In the genomic region with DNA sequence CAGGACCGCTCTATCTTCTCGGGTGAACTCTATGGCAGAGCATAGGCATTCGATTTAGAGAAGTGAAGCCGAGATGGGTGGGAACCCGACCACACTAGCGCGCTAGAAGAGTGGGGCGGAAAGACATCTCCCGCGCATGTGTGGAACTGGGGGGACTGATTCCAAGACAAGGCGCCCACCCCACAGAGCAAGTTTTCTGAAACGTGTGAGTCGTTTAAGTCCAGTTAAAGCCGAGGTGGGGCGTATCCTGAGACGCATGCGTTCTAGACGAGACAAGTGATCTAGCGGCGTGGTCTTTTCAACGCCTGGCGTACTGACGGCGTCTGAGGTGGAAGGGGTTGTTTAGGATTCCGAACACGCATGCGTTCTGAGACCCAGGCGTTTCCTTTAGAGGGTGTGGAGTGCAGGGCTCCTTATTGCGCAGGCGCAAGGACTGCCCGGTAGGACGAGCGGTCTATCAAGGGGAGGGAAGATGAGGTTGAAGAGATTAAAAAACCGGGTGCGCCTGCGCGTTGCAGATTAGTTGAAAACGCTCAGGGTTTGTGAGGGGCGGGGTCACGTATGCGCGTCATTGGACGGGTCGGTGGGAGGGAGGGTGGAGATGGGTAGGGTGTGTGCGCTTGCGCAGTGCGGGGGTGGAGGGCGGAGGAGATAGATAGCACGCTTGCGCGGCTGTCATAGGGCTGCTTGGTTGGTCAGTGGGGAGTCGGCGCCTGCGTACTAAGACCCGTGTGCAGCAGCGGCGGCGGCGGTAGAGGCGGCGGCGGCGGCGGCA, we compare ENCODE assay signal across 1 cellular context.
TF ChIP-seq lines count a peak whose summit lies in the region.

A gene (plus strand): TSS at position 718 of the 775 bp plus-strand sequence. CDS start 2,008 bp downstream, outside the sequence.

TF ChIP-seq in H1, 55 proteins besides CTCF, POLR2A, EP300 and RAD21:
- TF ChIP-seq TAF1 (IDR thresholded peaks at IDR 0.05; ENCODE audit: low read depth, low read length), result peak; percentile 76
- no peak for TF ChIP-seq BCL11A (IDR thresholded peaks at IDR 0.05; ENCODE audit: low read depth in 2 of 2, low read length in 2 of 2)
- TF ChIP-seq, protein P1, sequence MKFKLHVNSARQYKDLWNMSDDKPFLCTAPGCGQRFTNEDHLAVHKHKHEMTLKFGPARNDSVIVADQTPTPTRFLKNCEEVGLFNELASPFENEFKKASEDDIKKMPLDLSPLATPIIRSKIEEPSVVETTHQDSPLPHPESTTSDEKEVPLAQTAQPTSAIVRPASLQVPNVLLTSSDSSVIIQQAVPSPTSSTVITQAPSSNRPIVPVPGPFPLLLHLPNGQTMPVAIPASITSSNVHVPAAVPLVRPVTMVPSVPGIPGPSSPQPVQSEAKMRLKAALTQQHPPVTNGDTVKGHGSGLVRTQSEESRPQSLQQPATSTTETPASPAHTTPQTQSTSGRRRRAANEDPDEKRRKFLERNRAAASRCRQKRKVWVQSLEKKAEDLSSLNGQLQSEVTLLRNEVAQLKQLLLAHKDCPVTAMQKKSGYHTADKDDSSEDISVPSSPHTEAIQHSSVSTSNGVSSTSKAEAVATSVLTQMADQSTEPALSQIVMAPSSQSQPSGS (IDR thresholded peaks at IDR 0.05; ENCODE audit: low read length), result 0 out of 2 replicates have a peak, but pooled peaks have one; percentile 33
- no peak for TF ChIP-seq SRF (IDR thresholded peaks at IDR 0.05; ENCODE audit: low read depth, low read length)
- TF ChIP-seq CBX5 (IDR thresholded peaks at IDR 0.05; ENCODE audit: low read depth, low read length), result no peak
- TF ChIP-seq GTF2F1 (IDR thresholded peaks at IDR 0.05; ENCODE audit: borderline replicate concordance, low read depth, low read length), result no peak
- no peak for TF ChIP-seq RNF2 (IDR thresholded peaks at IDR 0.05; ENCODE audit: borderline replicate concordance, low read depth, low read length, missing control alignments, poor library complexity, severe bottlenecking)
- no peak for TF ChIP-seq MAFK (IDR thresholded peaks at IDR 0.05; ENCODE audit: low read depth, low read length)
- TF ChIP-seq EGR1 (IDR thresholded peaks at IDR 0.05; ENCODE audit: borderline replicate concordance, low read depth, low read length), result peak; percentile 100
- peak; percentile 74 to 92; a peak in 2 of 4 replicates for TF ChIP-seq HDAC2 (IDR thresholded peaks at IDR 0.05; ENCODE audit: borderline replicate concordance in 1 of 2, low read depth in 2 of 2, low read length in 2 of 2)
- no peak for TF ChIP-seq GABPA (IDR thresholded peaks at IDR 0.05; ENCODE audit: borderline replicate concordance, insufficient read depth, low read length)
- TF ChIP-seq ZNF274 (IDR thresholded peaks at IDR 0.05; ENCODE audit: borderline replicate concordance, extremely low read depth, low read length), result no peak
- peak; percentile 85 for TF ChIP-seq POLR2AphosphoS5 (IDR thresholded peaks at IDR 0.05; ENCODE audit: low read depth, low read length)
- TF ChIP-seq, protein P2, sequence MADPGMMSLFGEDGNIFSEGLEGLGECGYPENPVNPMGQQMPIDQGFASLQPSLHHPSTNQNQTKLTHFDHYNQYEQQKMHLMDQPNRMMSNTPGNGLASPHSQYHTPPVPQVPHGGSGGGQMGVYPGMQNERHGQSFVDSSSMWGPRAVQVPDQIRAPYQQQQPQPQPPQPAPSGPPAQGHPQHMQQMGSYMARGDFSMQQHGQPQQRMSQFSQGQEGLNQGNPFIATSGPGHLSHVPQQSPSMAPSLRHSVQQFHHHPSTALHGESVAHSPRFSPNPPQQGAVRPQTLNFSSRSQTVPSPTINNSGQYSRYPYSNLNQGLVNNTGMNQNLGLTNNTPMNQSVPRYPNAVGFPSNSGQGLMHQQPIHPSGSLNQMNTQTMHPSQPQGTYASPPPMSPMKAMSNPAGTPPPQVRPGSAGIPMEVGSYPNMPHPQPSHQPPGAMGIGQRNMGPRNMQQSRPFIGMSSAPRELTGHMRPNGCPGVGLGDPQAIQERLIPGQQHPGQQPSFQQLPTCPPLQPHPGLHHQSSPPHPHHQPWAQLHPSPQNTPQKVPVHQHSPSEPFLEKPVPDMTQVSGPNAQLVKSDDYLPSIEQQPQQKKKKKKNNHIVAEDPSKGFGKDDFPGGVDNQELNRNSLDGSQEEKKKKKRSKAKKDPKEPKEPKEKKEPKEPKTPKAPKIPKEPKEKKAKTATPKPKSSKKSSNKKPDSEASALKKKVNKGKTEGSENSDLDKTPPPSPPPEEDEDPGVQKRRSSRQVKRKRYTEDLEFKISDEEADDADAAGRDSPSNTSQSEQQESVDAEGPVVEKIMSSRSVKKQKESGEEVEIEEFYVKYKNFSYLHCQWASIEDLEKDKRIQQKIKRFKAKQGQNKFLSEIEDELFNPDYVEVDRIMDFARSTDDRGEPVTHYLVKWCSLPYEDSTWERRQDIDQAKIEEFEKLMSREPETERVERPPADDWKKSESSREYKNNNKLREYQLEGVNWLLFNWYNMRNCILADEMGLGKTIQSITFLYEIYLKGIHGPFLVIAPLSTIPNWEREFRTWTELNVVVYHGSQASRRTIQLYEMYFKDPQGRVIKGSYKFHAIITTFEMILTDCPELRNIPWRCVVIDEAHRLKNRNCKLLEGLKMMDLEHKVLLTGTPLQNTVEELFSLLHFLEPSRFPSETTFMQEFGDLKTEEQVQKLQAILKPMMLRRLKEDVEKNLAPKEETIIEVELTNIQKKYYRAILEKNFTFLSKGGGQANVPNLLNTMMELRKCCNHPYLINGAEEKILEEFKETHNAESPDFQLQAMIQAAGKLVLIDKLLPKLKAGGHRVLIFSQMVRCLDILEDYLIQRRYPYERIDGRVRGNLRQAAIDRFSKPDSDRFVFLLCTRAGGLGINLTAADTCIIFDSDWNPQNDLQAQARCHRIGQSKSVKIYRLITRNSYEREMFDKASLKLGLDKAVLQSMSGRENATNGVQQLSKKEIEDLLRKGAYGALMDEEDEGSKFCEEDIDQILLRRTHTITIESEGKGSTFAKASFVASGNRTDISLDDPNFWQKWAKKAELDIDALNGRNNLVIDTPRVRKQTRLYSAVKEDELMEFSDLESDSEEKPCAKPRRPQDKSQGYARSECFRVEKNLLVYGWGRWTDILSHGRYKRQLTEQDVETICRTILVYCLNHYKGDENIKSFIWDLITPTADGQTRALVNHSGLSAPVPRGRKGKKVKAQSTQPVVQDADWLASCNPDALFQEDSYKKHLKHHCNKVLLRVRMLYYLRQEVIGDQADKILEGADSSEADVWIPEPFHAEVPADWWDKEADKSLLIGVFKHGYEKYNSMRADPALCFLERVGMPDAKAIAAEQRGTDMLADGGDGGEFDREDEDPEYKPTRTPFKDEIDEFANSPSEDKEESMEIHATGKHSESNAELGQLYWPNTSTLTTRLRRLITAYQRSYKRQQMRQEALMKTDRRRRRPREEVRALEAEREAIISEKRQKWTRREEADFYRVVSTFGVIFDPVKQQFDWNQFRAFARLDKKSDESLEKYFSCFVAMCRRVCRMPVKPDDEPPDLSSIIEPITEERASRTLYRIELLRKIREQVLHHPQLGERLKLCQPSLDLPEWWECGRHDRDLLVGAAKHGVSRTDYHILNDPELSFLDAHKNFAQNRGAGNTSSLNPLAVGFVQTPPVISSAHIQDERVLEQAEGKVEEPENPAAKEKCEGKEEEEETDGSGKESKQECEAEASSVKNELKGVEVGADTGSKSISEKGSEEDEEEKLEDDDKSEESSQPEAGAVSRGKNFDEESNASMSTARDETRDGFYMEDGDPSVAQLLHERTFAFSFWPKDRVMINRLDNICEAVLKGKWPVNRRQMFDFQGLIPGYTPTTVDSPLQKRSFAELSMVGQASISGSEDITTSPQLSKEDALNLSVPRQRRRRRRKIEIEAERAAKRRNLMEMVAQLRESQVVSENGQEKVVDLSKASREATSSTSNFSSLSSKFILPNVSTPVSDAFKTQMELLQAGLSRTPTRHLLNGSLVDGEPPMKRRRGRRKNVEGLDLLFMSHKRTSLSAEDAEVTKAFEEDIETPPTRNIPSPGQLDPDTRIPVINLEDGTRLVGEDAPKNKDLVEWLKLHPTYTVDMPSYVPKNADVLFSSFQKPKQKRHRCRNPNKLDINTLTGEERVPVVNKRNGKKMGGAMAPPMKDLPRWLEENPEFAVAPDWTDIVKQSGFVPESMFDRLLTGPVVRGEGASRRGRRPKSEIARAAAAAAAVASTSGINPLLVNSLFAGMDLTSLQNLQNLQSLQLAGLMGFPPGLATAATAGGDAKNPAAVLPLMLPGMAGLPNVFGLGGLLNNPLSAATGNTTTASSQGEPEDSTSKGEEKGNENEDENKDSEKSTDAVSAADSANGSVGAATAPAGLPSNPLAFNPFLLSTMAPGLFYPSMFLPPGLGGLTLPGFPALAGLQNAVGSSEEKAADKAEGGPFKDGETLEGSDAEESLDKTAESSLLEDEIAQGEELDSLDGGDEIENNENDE (IDR thresholded peaks at IDR 0.05; ENCODE audit: insufficient replicate concordance, low read length), result no peak
- TF ChIP-seq TBP (IDR thresholded peaks at IDR 0.05; ENCODE audit: low read depth, low read length), result peak; percentile 63
- no peak; the same call in 1 of the 2 replicates for TF ChIP-seq YY1 (IDR thresholded peaks at IDR 0.05; ENCODE audit: low read depth, low read length)
- TF ChIP-seq NANOG (IDR thresholded peaks at IDR 0.05; ENCODE audit: insufficient read depth, low read depth, low read length, poor library complexity, severe bottlenecking), result no peak
- TF ChIP-seq SP2 (IDR thresholded peaks at IDR 0.05; ENCODE audit: low read length), result no peak; the same call in 1 of the 2 replicates
- TF ChIP-seq, protein P3, sequence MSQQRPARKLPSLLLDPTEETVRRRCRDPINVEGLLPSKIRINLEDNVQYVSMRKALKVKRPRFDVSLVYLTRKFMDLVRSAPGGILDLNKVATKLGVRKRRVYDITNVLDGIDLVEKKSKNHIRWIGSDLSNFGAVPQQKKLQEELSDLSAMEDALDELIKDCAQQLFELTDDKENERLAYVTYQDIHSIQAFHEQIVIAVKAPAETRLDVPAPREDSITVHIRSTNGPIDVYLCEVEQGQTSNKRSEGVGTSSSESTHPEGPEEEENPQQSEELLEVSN (IDR thresholded peaks at IDR 0.05), result no peak
- peak; percentile 73; the same call in 1 of the 2 replicates for TF ChIP-seq SP4 (IDR thresholded peaks at IDR 0.05; ENCODE audit: low read length)
- TF ChIP-seq TEAD4 (IDR thresholded peaks at IDR 0.05; ENCODE audit: low read depth, low read length), result no peak
- no peak for TF ChIP-seq TCF12 (IDR thresholded peaks at IDR 0.05; ENCODE audit: low read depth, low read length)
- TF ChIP-seq EZH2 (IDR thresholded peaks at IDR 0.05; ENCODE audit: low read depth, low read length, severe bottlenecking), result no peak
- TF ChIP-seq CTBP2 (IDR thresholded peaks at IDR 0.05; ENCODE audit: borderline replicate concordance, insufficient read depth, insufficient read length, low read length), result no peak
- TF ChIP-seq RBBP5 (IDR thresholded peaks at IDR 0.05; ENCODE audit: borderline replicate concordance, low read depth, low read length), result no peak
- peak; percentile 60 for TF ChIP-seq ASH2L (IDR thresholded peaks at IDR 0.05; ENCODE audit: low read length)
- TF ChIP-seq FOSL1 (IDR thresholded peaks at IDR 0.05; ENCODE audit: insufficient read depth, low read depth, low read length), result no peak
- TF ChIP-seq RXRA (IDR thresholded peaks at IDR 0.05; ENCODE audit: insufficient read depth, low read depth, low read length), result no peak
- no peak for TF ChIP-seq JUN (IDR thresholded peaks at IDR 0.05; ENCODE audit: low read depth, low read length)
- no peak for TF ChIP-seq KDM1A (IDR thresholded peaks at IDR 0.05; ENCODE audit: borderline replicate concordance, low read length)
- no peak for TF ChIP-seq HDAC6 (IDR thresholded peaks at IDR 0.05; ENCODE audit: low read depth, low read length)
- TF ChIP-seq SIX5 (IDR thresholded peaks at IDR 0.05; ENCODE audit: low read depth, low read length), result no peak
- peak; percentile 9 to 85; a peak in 2 of 4 replicates for TF ChIP-seq SIN3A (conservative IDR thresholded peaks at IDR 0.05 in 1 of 2, IDR thresholded peaks at IDR 0.05 in 1 of 2; ENCODE audit: low read depth in 1 of 2, low read length in 2 of 2)
- TF ChIP-seq SP1 (IDR thresholded peaks at IDR 0.05; ENCODE audit: low read depth, low read length), result no peak
- TF ChIP-seq BACH1 (IDR thresholded peaks at IDR 0.05; ENCODE audit: low read length), result peak; percentile 92
- no peak for TF ChIP-seq CEBPB (IDR thresholded peaks at IDR 0.05; ENCODE audit: low read depth, low read length)
- TF ChIP-seq RFX5 (IDR thresholded peaks at IDR 0.05; ENCODE audit: borderline replicate concordance, low read depth, low read length), result no peak
- TF ChIP-seq, protein P4, sequence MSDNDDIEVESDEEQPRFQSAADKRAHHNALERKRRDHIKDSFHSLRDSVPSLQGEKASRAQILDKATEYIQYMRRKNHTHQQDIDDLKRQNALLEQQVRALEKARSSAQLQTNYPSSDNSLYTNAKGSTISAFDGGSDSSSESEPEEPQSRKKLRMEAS (IDR thresholded peaks at IDR 0.05), result peak; percentile 60
- peak; percentile 47 for TF ChIP-seq KDM4A (IDR thresholded peaks at IDR 0.05; ENCODE audit: low read depth, low read length, severe bottlenecking)
- peak; percentile 75 for TF ChIP-seq SAP30 (IDR thresholded peaks at IDR 0.05; ENCODE audit: insufficient read depth, insufficient replicate concordance, low read length)
- peak; percentile 90 for TF ChIP-seq CREB1 (IDR thresholded peaks at IDR 0.05)
- no peak for TF ChIP-seq CHD1 (IDR thresholded peaks at IDR 0.05; ENCODE audit: low read depth, low read length)
- no peak for TF ChIP-seq CHD2 (IDR thresholded peaks at IDR 0.05; ENCODE audit: low read length)
- TF ChIP-seq JUND (IDR thresholded peaks at IDR 0.05; ENCODE audit: low read length), result no peak
- TF ChIP-seq CBX8 (IDR thresholded peaks at IDR 0.05; ENCODE audit: borderline replicate concordance, low read depth, low read length), result no peak
- no peak for TF ChIP-seq SIRT6 (IDR thresholded peaks at IDR 0.05; ENCODE audit: low read length)
- no peak for TF ChIP-seq SUZ12 (IDR thresholded peaks at IDR 0.05; ENCODE audit: low read length)
- no peak for TF ChIP-seq POU5F1 (IDR thresholded peaks at IDR 0.05; ENCODE audit: low read depth, low read length)
- TF ChIP-seq PHF8 (conservative IDR thresholded peaks at IDR 0.05; ENCODE audit: low read depth, low read length), result peak; percentile 12; the same call in 1 of the 2 replicates
- TF ChIP-seq, protein P5, sequence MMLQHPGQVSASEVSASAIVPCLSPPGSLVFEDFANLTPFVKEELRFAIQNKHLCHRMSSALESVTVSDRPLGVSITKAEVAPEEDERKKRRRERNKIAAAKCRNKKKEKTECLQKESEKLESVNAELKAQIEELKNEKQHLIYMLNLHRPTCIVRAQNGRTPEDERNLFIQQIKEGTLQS (IDR thresholded peaks at IDR 0.05; ENCODE audit: insufficient read depth, low read depth, low read length), result no peak
- TF ChIP-seq NRF1 (IDR thresholded peaks at IDR 0.05; ENCODE audit: low read depth, low read length), result peak; percentile 98
- TF ChIP-seq KDM5A (IDR thresholded peaks at IDR 0.05; ENCODE audit: low read length), result no peak
- no peak for TF ChIP-seq BRCA1 (IDR thresholded peaks at IDR 0.05; ENCODE audit: low read depth, low read length)
- peak; percentile 62 for TF ChIP-seq TAF7 (optimal IDR thresholded peaks at IDR 0.05; ENCODE audit: borderline replicate concordance, low read depth, low read length)
- TF ChIP-seq, protein P6, sequence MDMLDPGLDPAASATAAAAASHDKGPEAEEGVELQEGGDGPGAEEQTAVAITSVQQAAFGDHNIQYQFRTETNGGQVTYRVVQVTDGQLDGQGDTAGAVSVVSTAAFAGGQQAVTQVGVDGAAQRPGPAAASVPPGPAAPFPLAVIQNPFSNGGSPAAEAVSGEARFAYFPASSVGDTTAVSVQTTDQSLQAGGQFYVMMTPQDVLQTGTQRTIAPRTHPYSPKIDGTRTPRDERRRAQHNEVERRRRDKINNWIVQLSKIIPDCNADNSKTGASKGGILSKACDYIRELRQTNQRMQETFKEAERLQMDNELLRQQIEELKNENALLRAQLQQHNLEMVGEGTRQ (IDR thresholded peaks at IDR 0.05; ENCODE audit: low read length), result no peak
